ENCODE assay signal across 1 cellular context in the genomic region with DNA sequence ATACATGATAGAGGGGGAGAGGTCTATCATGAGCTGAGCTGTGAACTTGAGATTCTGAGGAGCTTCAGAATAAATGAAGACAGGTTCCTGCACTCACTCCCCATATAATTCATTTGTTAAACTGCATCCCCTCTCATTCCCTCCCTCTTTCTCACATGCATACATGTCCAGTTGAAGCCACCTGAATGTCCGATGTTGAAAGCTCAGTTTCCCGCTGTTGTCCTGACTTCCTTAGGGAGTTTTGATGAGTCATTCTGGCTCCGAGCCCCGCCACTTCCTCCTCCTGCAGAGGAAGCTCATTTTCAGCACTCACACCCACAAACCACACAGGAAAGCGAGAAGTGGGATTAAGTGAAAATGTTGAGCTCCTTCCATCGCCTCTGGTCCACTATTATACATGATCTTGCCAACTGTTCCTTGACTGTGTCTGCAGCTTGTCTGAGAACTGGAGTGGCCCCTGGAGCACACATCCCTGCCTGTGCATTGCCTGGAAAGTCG.
TF ChIP-seq lines count a peak whose summit lies in the region.

No MANE protein-coding gene starts in this region.

TF ChIP-seq in HepG2, 621 proteins besides CTCF, POLR2A, EP300 and RAD21 (continued from another document):
- TF ChIP-seq ZNF775 (CRISPR knock-in tag; IDR thresholded peaks at IDR 0.05; ENCODE audit: borderline replicate concordance) (no peak), ZNF605 (CRISPR knock-in tag; IDR thresholded peaks at IDR 0.05) (0 out of 2 replicates have a peak, but pooled peaks have one; percentile 34), NFE2L2 (IDR thresholded peaks at IDR 0.05; ENCODE audit: low read length) (peak; percentile 69; the same call in 1 of the 2 replicates), SIX4 (CRISPR knock-in tag; IDR thresholded peaks at IDR 0.05) (no peak), ZFAT (CRISPR knock-in tag; conservative IDR thresholded peaks at IDR 0.05) (no peak), GMEB2 (CRISPR knock-in tag; IDR thresholded peaks at IDR 0.05; ENCODE audit: low read depth) (no peak), ZNF101 (CRISPR knock-in tag; IDR thresholded peaks at IDR 0.05; ENCODE audit: borderline replicate concordance, low read depth) (no peak), ZMAT3 (CRISPR knock-in tag; conservative IDR thresholded peaks at IDR 0.05) (no peak), TRIM24 (CRISPR knock-in tag; IDR thresholded peaks at IDR 0.05) (no peak), SNAPC2 (CRISPR knock-in tag; IDR thresholded peaks at IDR 0.05) (no peak), PBX2 (CRISPR knock-in tag; IDR thresholded peaks at IDR 0.05) (no peak), FOSL2 (CRISPR knock-in tag; IDR thresholded peaks at IDR 0.05) (peak; percentile 72), ZNF34 (CRISPR knock-in tag; IDR thresholded peaks at IDR 0.05; ENCODE audit: borderline replicate concordance) (no peak)
- TF ChIP-seq, protein P1, sequence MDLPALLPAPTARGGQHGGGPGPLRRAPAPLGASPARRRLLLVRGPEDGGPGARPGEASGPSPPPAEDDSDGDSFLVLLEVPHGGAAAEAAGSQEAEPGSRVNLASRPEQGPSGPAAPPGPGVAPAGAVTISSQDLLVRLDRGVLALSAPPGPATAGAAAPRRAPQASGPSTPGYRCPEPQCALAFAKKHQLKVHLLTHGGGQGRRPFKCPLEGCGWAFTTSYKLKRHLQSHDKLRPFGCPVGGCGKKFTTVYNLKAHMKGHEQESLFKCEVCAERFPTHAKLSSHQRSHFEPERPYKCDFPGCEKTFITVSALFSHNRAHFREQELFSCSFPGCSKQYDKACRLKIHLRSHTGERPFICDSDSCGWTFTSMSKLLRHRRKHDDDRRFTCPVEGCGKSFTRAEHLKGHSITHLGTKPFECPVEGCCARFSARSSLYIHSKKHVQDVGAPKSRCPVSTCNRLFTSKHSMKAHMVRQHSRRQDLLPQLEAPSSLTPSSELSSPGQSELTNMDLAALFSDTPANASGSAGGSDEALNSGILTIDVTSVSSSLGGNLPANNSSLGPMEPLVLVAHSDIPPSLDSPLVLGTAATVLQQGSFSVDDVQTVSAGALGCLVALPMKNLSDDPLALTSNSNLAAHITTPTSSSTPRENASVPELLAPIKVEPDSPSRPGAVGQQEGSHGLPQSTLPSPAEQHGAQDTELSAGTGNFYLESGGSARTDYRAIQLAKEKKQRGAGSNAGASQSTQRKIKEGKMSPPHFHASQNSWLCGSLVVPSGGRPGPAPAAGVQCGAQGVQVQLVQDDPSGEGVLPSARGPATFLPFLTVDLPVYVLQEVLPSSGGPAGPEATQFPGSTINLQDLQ (CRISPR knock-in tag; IDR thresholded peaks at IDR 0.05): no peak
- TF ChIP-seq, protein P2, sequence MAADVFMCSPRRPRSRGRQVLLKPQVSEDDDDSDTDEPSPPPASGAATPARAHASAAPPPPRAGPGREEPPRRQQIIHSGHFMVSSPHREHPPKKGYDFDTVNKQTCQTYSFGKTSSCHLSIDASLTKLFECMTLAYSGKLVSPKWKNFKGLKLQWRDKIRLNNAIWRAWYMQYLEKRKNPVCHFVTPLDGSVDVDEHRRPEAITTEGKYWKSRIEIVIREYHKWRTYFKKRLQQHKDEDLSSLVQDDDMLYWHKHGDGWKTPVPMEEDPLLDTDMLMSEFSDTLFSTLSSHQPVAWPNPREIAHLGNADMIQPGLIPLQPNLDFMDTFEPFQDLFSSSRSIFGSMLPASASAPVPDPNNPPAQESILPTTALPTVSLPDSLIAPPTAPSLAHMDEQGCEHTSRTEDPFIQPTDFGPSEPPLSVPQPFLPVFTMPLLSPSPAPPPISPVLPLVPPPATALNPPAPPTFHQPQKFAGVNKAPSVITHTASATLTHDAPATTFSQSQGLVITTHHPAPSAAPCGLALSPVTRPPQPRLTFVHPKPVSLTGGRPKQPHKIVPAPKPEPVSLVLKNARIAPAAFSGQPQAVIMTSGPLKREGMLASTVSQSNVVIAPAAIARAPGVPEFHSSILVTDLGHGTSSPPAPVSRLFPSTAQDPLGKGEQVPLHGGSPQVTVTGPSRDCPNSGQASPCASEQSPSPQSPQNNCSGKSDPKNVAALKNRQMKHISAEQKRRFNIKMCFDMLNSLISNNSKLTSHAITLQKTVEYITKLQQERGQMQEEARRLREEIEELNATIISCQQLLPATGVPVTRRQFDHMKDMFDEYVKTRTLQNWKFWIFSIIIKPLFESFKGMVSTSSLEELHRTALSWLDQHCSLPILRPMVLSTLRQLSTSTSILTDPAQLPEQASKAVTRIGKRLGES (CRISPR knock-in tag; IDR thresholded peaks at IDR 0.05; ENCODE audit: borderline replicate concordance): no peak
